ENCODE assay signal across 8 cellular contexts in genomic region chr19:51594774-51595109, GRCh38. TPM values are rescaled to one million over a fixed set of nuclear protein-coding genes. Genes with fewer than 3 reads are reported as not detected.
DNase-seq lines count a peak whose midpoint lies in the region; ATAC-seq, FAIRE-seq and TF ChIP-seq lines count a peak whose summit lies in the region.

No MANE protein-coding gene starts in this region.

- FAIRE-seq in HepG2 (lab: Jason Lieb, UNC) = no peak

- no peaks in the 10 kb centered on the region; a peak in 1 of 5 replicates for H3K27me3 ChIP-seq in HepG2 (ENCODE audit: control insufficient read depth in 1 of 2, insufficient read depth in 2 of 2, low read length in 2 of 2)
- H3K27me3 ChIP-seq in upper lobe of left lung = no peaks in the 10 kb centered on the region

- TF ChIP-seq EP300 in HepG2 (IDR thresholded peaks at IDR 0.05; ENCODE audit: low read depth in 2 of 2, low read length in 2 of 2) (no peak), HepG2 (CRISPR knock-in tag; IDR thresholded peaks at IDR 0.05; ENCODE audit: borderline replicate concordance) (no peak), upper lobe of left lung (IDR thresholded peaks at IDR 0.05) (no peak)

- intact Hi-C loops in HepG2 (cut with micrococcal nuclease; ENCODE audit: unreplicated experiment) (no loop called here), head of caudate nucleus (cut with DNase I) (loop anchor here (2.0 kb wide), 1 partner anchor 486 kb away; the partner anchor contains the start of gene CTU1)

- TF ChIP-seq RAD21 in HepG2 (CRISPR knock-in tag; IDR thresholded peaks at IDR 0.05) = no peak

- peak overlapping the region; percentile 60 for H3K27ac Mint-ChIP-seq in activated naive CD4-positive, alpha-beta T cell treated with anti-CD3 and anti-CD28 coated beads, Interleukin-2, amount 50 U/mL, for 24 hours

- H3K4me3 ChIP-seq in astrocyte of the cerebellum (ENCODE audit: low read depth, low read length) = peak overlapping the region; percentile 59
- peak overlapping the region; percentile 41 to 68 (median 56); a peak in 5 of 6 replicates for H3K4me3 ChIP-seq in HepG2 (replicated peaks in 1 of 3; ENCODE audit: insufficient read depth in 1 of 3, low read depth in 2 of 3, low read length in 3 of 3)
- H3K4me3 ChIP-seq in upper lobe of left lung = peak overlapping the region; percentile 32 to 72 (median 59)

- DNase-seq in activated naive CD4-positive, alpha-beta T cell treated with Interleukin-2 at 50 U/mL for 16 hours = no peak
- DNase-seq in astrocyte of the cerebellum (ENCODE audit: low read depth) = no peak
- no peak for DNase-seq in HepG2 (ENCODE audit: low spot score)
- no peak for DNase-seq in upper lobe of left lung
- DNase-seq in effector CD8-positive, alpha-beta T cell (lab: John Stamatoyannopoulos, UW) = no peak
- no peak for DNase-seq in head of caudate nucleus

- no peak for TF ChIP-seq CTCF in astrocyte of the cerebellum (IDR thresholded peaks at IDR 0.05; ENCODE audit: low read depth, low read length, missing control alignments)
- no peak for TF ChIP-seq CTCF in HepG2 (CRISPR knock-in tag; IDR thresholded peaks at IDR 0.05)
- TF ChIP-seq CTCF in upper lobe of left lung (IDR thresholded peaks at IDR 0.05) = no peak

- peaks cover 6% of the 10 kb centered on the region; the same call in 1 of the 2 replicates for H3K4me1 ChIP-seq in HepG2 (ENCODE audit: insufficient read depth, low read length)
- peaks cover 11 to 16% (median 14%) of the 10 kb centered on the region in 4 donors for H3K4me1 ChIP-seq in upper lobe of left lung

- no peaks in the 10 kb centered on the region for H3K79me2 ChIP-seq in HepG2 (ENCODE audit: insufficient read depth, low read length)

- H3K36me3 ChIP-seq in HepG2 (replicated peaks in 1 of 2; ENCODE audit: control insufficient read depth in 1 of 2, insufficient read depth in 2 of 2, low read length in 2 of 2) (no peaks in the 10 kb centered on the region), upper lobe of left lung (no peaks in the 10 kb centered on the region)

- ATAC-seq in HepG2 (peak; percentile 17; the same call in 2 of the 3 replicates), upper lobe of left lung (ENCODE audit: low FRiP score in 2 of 2) (peak; percentile 11 to 22), GM18870 (IDR thresholded peaks at IDR 0.05; ENCODE audit: unreplicated experiment) (no peak)

- CTCF ChIA-PET in HepG2 (lab: Yijun Ruan, JAX; ENCODE audit: low intra/inter-chr PET ratio, low total read pairs) = no interaction called here

- BruUV-seq in HepG2 (replicated peaks; lab: Mats Ljungman, UMichigan) = no TSS peak

- peaks cover 7% of the 10 kb centered on the region for H3K9me3 Mint-ChIP-seq in activated naive CD4-positive, alpha-beta T cell treated with anti-CD3 and anti-CD28 coated beads, Interleukin-2, amount 50 U/mL, for 24 hours

- H4K20me1 ChIP-seq in HepG2 (ENCODE audit: insufficient read depth, low read length) = no peaks in the 10 kb centered on the region

- peaks cover 19% of the 10 kb centered on the region for H3K4me1 Mint-ChIP-seq in activated naive CD4-positive, alpha-beta T cell treated with anti-CD3 and anti-CD28 coated beads, Interleukin-2, amount 50 U/mL, for 24 hours

- in situ Hi-C loops in astrocyte of the cerebellum (cut with HindIII; ENCODE audit: low sequenced_read_pairs) = loop anchor here (5.0 kb wide), 1 partner anchor 42 kb away; no protein-coding TSS in a partner anchor
- in situ Hi-C loops in HepG2 (cut with HindIII; ENCODE audit: extremely low pct_ligation_motif_present, low pct_unique_long_range_greater_than_20kb) = no loop called here

- no peaks in the 10 kb centered on the region for H3K9me3 ChIP-seq in HepG2 (ENCODE audit: low read length)
- H3K9me3 ChIP-seq in upper lobe of left lung = no peaks in the 10 kb centered on the region

- peak overlapping the region; percentile 33; the same call in 1 of the 2 replicates for H3K9ac ChIP-seq in HepG2 (ENCODE audit: insufficient read depth, low read depth, low read length)

- peak overlapping the region; percentile 9 for H2AFZ ChIP-seq in HepG2 (ENCODE audit: low read length)

- peak overlapping the region; percentile 68 for H3K4me2 ChIP-seq in HepG2 (ENCODE audit: low read depth, low read length)

- POLR2A ChIA-PET in HepG2 (lab: Yijun Ruan, JAX) = interaction anchor here (1.8 kb wide), 1 partner anchor 255 kb away, joined by 3 read pairs; no protein-coding TSS in a partner anchor

- TF ChIP-seq POLR2A in HepG2 (IDR thresholded peaks at IDR 0.05; ENCODE audit: insufficient read depth in 1 of 2, low read depth in 2 of 2, low read length in 2 of 2) (no peak), upper lobe of left lung (IDR thresholded peaks at IDR 0.05) (no peak)

- WGBS in HepG2 (ENCODE audit: low lambda C conversion rate) = 49% methylated on average over 6 of the region's 6 CpGs
- 25 to 34% methylated on average over 3 to 6 of the region's 6 CpGs for WGBS in upper lobe of left lung, 2 donors

- peaks cover 4% of the 10 kb centered on the region for H3K36me3 Mint-ChIP-seq in activated naive CD4-positive, alpha-beta T cell treated with anti-CD3 and anti-CD28 coated beads, Interleukin-2, amount 50 U/mL, for 24 hours

- H3K27ac ChIP-seq in HepG2 (ENCODE audit: extremely low read length, insufficient read depth, low read length) = no peak overlapping the region
- H3K27ac ChIP-seq in upper lobe of left lung = peak overlapping the region in 2 of 4 donors; percentile 66 to 71

- H3K4me3 Mint-ChIP-seq in activated naive CD4-positive, alpha-beta T cell treated with anti-CD3 and anti-CD28 coated beads, Interleukin-2, amount 50 U/mL, for 24 hours = peak overlapping the region; percentile 96

- H3K27me3 Mint-ChIP-seq in activated naive CD4-positive, alpha-beta T cell treated with anti-CD3 and anti-CD28 coated beads, Interleukin-2, amount 50 U/mL, for 24 hours = peaks cover 14% of the 10 kb centered on the region

RNA-seq across cellular contexts. Expression of gene ZNF175, which starts 23.7 kb away (rescaled TPM):
- total RNA-seq in HepG2 (2016; rRNA removed; fragmentation: Illumina TruSeq; extraction: Trizol) (1.5 and 2.3 TPM in 2 replicates), upper lobe of left lung (10 to 100 TPM in 4 of 6 donors, 1 to 10 TPM in 2; 5.3 to 23.3 (median 12.0) TPM)
- total RNA-seq in HepG2 (2016; cell fraction: cytosol; rRNA removed; fragmentation: Illumina TruSeq; extraction: Trizol; ENCODE audit: low read depth) = 0.09 and 0.10 TPM in 2 replicates
- total RNA-seq in HepG2 (2016; cell fraction: insoluble cytoplasmic fraction; rRNA removed; fragmentation: Illumina TruSeq; extraction: Trizol) = 2.7 and 2.8 TPM in 2 replicates
- 0.65 and 1.1 TPM in 2 replicates for total RNA-seq in HepG2 (2016; cell fraction: membrane; rRNA removed; fragmentation: Illumina TruSeq; extraction: Trizol)
- total RNA-seq in HepG2 (2016; cell fraction: nucleus; rRNA removed; fragmentation: Illumina TruSeq; extraction: Trizol) = 1.6 and 2.5 TPM in 2 replicates
- polyA plus RNA-seq in HepG2 (2011; rRNA removed) = 1.1 and 1.2 TPM in 2 replicates
- polyA plus RNA-seq in HepG2 (2011; cell fraction: cytosol; rRNA removed) = 0.55 and 0.62 TPM in 2 replicates
- 2.2 and 2.5 TPM in 2 replicates for polyA plus RNA-seq in HepG2 (2011; cell fraction: nucleus; rRNA removed)
- 1.5 and 1.9 TPM in 2 replicates for polyA plus RNA-seq in HepG2 (2012)
- polyA plus RNA-seq in HepG2 (2016; cell fraction: cytosol; fragmentation: Illumina TruSeq; extraction: Trizol; ENCODE audit: low read depth) = 0.11 and 0.20 TPM in 2 replicates
- 2.0 and 2.6 TPM in 2 replicates for polyA plus RNA-seq in HepG2 (2016; cell fraction: insoluble cytoplasmic fraction; fragmentation: Illumina TruSeq; extraction: Trizol; ENCODE audit: low read depth)
- polyA plus RNA-seq in HepG2 (2016; cell fraction: membrane; fragmentation: Illumina TruSeq; extraction: Trizol; ENCODE audit: low read depth) = 0.32 and 0.44 TPM in 2 replicates
- polyA plus RNA-seq in HepG2 (2016; cell fraction: nucleus; fragmentation: Illumina TruSeq; extraction: Trizol; ENCODE audit: insufficient read depth, low read depth) = 2.6 and 6.4 TPM in 2 replicates
- 2.2 and 5.2 TPM in 2 replicates for polyA minus RNA-seq in HepG2 (2011; rRNA and poly(A)+ RNA removed; ENCODE audit: low replicate concordance)
- polyA minus RNA-seq in HepG2 (2011; cell fraction: cytosol; rRNA and poly(A)+ RNA removed) = 1.1 and 1.6 TPM in 2 replicates
- 4.4 and 4.5 TPM in 2 replicates for polyA minus RNA-seq in HepG2 (2011; cell fraction: nucleus; rRNA and poly(A)+ RNA removed)

RNA-seq across cellular contexts. Expression of gene SIGLEC5, which starts 35.5 kb away (rescaled TPM):
- total RNA-seq in HepG2 (2016; rRNA removed; fragmentation: Illumina TruSeq; extraction: Trizol) (not detected in 2 replicates), upper lobe of left lung (1 to 10 TPM in 3 of 6 donors, under 1 TPM in 1, not detected in 2; 0.46 to 9.4 (median 5.7) TPM)
- not detected in 2 replicates for total RNA-seq in HepG2 (2016; cell fraction: cytosol; rRNA removed; fragmentation: Illumina TruSeq; extraction: Trizol; ENCODE audit: low read depth)
- not detected in 2 replicates for total RNA-seq in HepG2 (2016; cell fraction: insoluble cytoplasmic fraction; rRNA removed; fragmentation: Illumina TruSeq; extraction: Trizol)
- not detected in 2 replicates for total RNA-seq in HepG2 (2016; cell fraction: membrane; rRNA removed; fragmentation: Illumina TruSeq; extraction: Trizol)
- total RNA-seq in HepG2 (2016; cell fraction: nucleus; rRNA removed; fragmentation: Illumina TruSeq; extraction: Trizol) = not detected in 2 replicates
- polyA plus RNA-seq in HepG2 (2011; rRNA removed) = not detected in 2 replicates
- polyA plus RNA-seq in HepG2 (2011; cell fraction: cytosol; rRNA removed) = not detected in 2 replicates
- not detected in 2 replicates for polyA plus RNA-seq in HepG2 (2011; cell fraction: nucleus; rRNA removed)
- not detected in 2 replicates for polyA plus RNA-seq in HepG2 (2012)
- not detected in 2 replicates for polyA plus RNA-seq in HepG2 (2016; cell fraction: cytosol; fragmentation: Illumina TruSeq; extraction: Trizol; ENCODE audit: low read depth)
- not detected in 2 replicates for polyA plus RNA-seq in HepG2 (2016; cell fraction: insoluble cytoplasmic fraction; fragmentation: Illumina TruSeq; extraction: Trizol; ENCODE audit: low read depth)
- polyA plus RNA-seq in HepG2 (2016; cell fraction: membrane; fragmentation: Illumina TruSeq; extraction: Trizol; ENCODE audit: low read depth) = not detected in 2 replicates
- polyA plus RNA-seq in HepG2 (2016; cell fraction: nucleus; fragmentation: Illumina TruSeq; extraction: Trizol; ENCODE audit: insufficient read depth, low read depth) = not detected in 2 replicates
- polyA minus RNA-seq in HepG2 (2011; rRNA and poly(A)+ RNA removed; ENCODE audit: low replicate concordance) = not detected in 2 replicates
- polyA minus RNA-seq in HepG2 (2011; cell fraction: cytosol; rRNA and poly(A)+ RNA removed) = not detected in 2 replicates
- polyA minus RNA-seq in HepG2 (2011; cell fraction: nucleus; rRNA and poly(A)+ RNA removed) = not detected in 2 replicates

RNA-seq across cellular contexts. Expression of gene SIGLEC14, which starts 51.9 kb away (rescaled TPM):
- total RNA-seq in HepG2 (2016; rRNA removed; fragmentation: Illumina TruSeq; extraction: Trizol) = 0.09 TPM in 1 of 2 replicates, not detected in the other
- not detected in 2 replicates for total RNA-seq in HepG2 (2016; cell fraction: cytosol; rRNA removed; fragmentation: Illumina TruSeq; extraction: Trizol; ENCODE audit: low read depth)
- total RNA-seq in HepG2 (2016; cell fraction: insoluble cytoplasmic fraction; rRNA removed; fragmentation: Illumina TruSeq; extraction: Trizol) = 0.13 TPM in 1 of 2 replicates, not detected in the other
- total RNA-seq in HepG2 (2016; cell fraction: membrane; rRNA removed; fragmentation: Illumina TruSeq; extraction: Trizol) = 0.09 and 0.10 TPM in 2 replicates
- total RNA-seq in HepG2 (2016; cell fraction: nucleus; rRNA removed; fragmentation: Illumina TruSeq; extraction: Trizol) = not detected in 2 replicates
- polyA plus RNA-seq in HepG2 (2011; rRNA removed) = 0.04 and 0.05 TPM in 2 replicates
- 0.06 TPM in 1 of 2 replicates, not detected in the other for polyA plus RNA-seq in HepG2 (2011; cell fraction: cytosol; rRNA removed)
- not detected in 2 replicates for polyA plus RNA-seq in HepG2 (2011; cell fraction: nucleus; rRNA removed)
- polyA plus RNA-seq in HepG2 (2012) = 0.09 TPM in 1 of 2 replicates, not detected in the other
- not detected in 2 replicates for polyA plus RNA-seq in HepG2 (2016; cell fraction: cytosol; fragmentation: Illumina TruSeq; extraction: Trizol; ENCODE audit: low read depth)
- 0.11 and 0.14 TPM in 2 replicates for polyA plus RNA-seq in HepG2 (2016; cell fraction: insoluble cytoplasmic fraction; fragmentation: Illumina TruSeq; extraction: Trizol; ENCODE audit: low read depth)
- 0.11 and 0.20 TPM in 2 replicates for polyA plus RNA-seq in HepG2 (2016; cell fraction: membrane; fragmentation: Illumina TruSeq; extraction: Trizol; ENCODE audit: low read depth)
- polyA plus RNA-seq in HepG2 (2016; cell fraction: nucleus; fragmentation: Illumina TruSeq; extraction: Trizol; ENCODE audit: insufficient read depth, low read depth) = 0.28 TPM in 1 of 2 replicates, not detected in the other
- polyA minus RNA-seq in HepG2 (2011; rRNA and poly(A)+ RNA removed; ENCODE audit: low replicate concordance) = 0.14 TPM in 1 of 2 replicates, not detected in the other
- not detected in 2 replicates for polyA minus RNA-seq in HepG2 (2011; cell fraction: cytosol; rRNA and poly(A)+ RNA removed)
- not detected in 2 replicates for polyA minus RNA-seq in HepG2 (2011; cell fraction: nucleus; rRNA and poly(A)+ RNA removed)
- 10 to 100 TPM in 4 of 6 donors, 1 to 10 TPM in 1, not detected in 1; 5.0 to 44.6 (median 22.3) TPM for total RNA-seq in upper lobe of left lung
